In the genomic region with DNA sequence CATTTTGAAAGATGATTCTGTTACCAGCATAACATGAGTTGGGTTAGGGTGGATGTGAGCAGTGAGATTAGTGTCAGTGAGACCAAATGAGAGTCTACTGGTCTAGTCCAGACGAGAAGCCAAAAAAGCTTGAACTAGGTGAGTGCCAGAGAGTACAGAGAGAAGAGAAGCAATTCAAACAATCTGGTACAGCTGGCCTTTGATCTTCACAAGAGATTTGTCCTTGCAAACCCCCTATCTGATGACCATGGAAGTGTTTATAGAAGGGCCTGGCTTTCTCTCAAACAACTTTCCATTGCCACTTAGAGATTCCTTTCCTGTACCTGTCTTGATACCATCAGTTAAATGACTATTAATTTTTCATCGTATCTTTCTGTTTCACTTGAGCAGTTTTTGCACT, we compare ENCODE assay signal across 1 cellular context.
A peak's percentile ranks its signal among the peaks of the same experiment; 100 is the strongest.
TF ChIP-seq lines count a peak whose summit lies in the region.

No MANE protein-coding gene starts in this region.

TF ChIP-seq in HepG2, 621 proteins besides CTCF, POLR2A, EP300 and RAD21 (continued from another document):
- TF ChIP-seq, protein P1, sequence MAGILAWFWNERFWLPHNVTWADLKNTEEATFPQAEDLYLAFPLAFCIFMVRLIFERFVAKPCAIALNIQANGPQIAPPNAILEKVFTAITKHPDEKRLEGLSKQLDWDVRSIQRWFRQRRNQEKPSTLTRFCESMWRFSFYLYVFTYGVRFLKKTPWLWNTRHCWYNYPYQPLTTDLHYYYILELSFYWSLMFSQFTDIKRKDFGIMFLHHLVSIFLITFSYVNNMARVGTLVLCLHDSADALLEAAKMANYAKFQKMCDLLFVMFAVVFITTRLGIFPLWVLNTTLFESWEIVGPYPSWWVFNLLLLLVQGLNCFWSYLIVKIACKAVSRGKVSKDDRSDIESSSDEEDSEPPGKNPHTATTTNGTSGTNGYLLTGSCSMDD (CRISPR knock-in tag; IDR thresholded peaks at IDR 0.05), result no peak
- TF ChIP-seq GABPB1 (CRISPR knock-in tag; IDR thresholded peaks at IDR 0.05) (no peak), ZSCAN29 (CRISPR knock-in tag; conservative IDR thresholded peaks at IDR 0.05) (no peak), ZNF792 (CRISPR knock-in tag; IDR thresholded peaks at IDR 0.05) (no peak; the same call in 1 of the 2 replicates), MTF1 (CRISPR knock-in tag; IDR thresholded peaks at IDR 0.05) (no peak), ARNT2 (CRISPR knock-in tag; IDR thresholded peaks at IDR 0.05; ENCODE audit: low read depth) (no peak), SMYD3 (CRISPR knock-in tag; IDR thresholded peaks at IDR 0.05) (peak; percentile 38; the same call in 1 of the 2 replicates), MYC (CRISPR knock-in tag; IDR thresholded peaks at IDR 0.05; ENCODE audit: borderline replicate concordance) (no peak), PAX8 (CRISPR knock-in tag; IDR thresholded peaks at IDR 0.05; ENCODE audit: borderline replicate concordance) (no peak), ADNP (CRISPR knock-in tag; IDR thresholded peaks at IDR 0.05) (no peak), NFKBIZ (CRISPR knock-in tag; IDR thresholded peaks at IDR 0.05) (no peak), DR1 (CRISPR knock-in tag; IDR thresholded peaks at IDR 0.05) (no peak), HES4 (CRISPR knock-in tag; IDR thresholded peaks at IDR 0.05; ENCODE audit: borderline replicate concordance) (no peak), HIVEP1 (CRISPR knock-in tag; IDR thresholded peaks at IDR 0.05) (no peak), MTA3 (CRISPR knock-in tag; IDR thresholded peaks at IDR 0.05) (no peak), CBX1 (IDR thresholded peaks at IDR 0.05; ENCODE audit: low read depth) (no peak), ZNF557 (CRISPR knock-in tag; IDR thresholded peaks at IDR 0.05) (no peak)
- TF ChIP-seq, protein P2, sequence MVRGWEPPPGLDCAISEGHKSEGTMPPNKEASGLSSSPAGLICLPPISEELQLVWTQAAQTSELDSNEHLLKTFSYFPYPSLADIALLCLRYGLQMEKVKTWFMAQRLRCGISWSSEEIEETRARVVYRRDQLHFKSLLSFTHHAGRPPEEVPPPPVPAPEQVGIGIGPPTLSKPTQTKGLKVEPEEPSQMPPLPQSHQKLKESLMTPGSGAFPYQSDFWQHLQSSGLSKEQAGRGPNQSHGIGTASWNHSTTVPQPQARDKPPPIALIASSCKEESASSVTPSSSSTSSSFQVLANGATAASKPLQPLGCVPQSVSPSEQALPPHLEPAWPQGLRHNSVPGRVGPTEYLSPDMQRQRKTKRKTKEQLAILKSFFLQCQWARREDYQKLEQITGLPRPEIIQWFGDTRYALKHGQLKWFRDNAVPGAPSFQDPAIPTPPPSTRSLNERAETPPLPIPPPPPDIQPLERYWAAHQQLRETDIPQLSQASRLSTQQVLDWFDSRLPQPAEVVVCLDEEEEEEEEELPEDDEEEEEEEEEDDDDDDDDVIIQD (CRISPR knock-in tag; IDR thresholded peaks at IDR 0.05; ENCODE audit: low read depth), result peak; percentile 73; the same call in 1 of the 2 replicates
- TF ChIP-seq, protein P3, sequence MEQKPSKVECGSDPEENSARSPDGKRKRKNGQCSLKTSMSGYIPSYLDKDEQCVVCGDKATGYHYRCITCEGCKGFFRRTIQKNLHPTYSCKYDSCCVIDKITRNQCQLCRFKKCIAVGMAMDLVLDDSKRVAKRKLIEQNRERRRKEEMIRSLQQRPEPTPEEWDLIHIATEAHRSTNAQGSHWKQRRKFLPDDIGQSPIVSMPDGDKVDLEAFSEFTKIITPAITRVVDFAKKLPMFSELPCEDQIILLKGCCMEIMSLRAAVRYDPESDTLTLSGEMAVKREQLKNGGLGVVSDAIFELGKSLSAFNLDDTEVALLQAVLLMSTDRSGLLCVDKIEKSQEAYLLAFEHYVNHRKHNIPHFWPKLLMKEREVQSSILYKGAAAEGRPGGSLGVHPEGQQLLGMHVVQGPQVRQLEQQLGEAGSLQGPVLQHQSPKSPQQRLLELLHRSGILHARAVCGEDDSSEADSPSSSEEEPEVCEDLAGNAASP (CRISPR knock-in tag; IDR thresholded peaks at IDR 0.05; ENCODE audit: borderline replicate concordance), result no peak
- TF ChIP-seq, protein P4, sequence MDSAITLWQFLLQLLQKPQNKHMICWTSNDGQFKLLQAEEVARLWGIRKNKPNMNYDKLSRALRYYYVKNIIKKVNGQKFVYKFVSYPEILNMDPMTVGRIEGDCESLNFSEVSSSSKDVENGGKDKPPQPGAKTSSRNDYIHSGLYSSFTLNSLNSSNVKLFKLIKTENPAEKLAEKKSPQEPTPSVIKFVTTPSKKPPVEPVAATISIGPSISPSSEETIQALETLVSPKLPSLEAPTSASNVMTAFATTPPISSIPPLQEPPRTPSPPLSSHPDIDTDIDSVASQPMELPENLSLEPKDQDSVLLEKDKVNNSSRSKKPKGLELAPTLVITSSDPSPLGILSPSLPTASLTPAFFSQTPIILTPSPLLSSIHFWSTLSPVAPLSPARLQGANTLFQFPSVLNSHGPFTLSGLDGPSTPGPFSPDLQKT (CRISPR knock-in tag; IDR thresholded peaks at IDR 0.05; ENCODE audit: borderline replicate concordance), result no peak
- TF ChIP-seq, protein P5, sequence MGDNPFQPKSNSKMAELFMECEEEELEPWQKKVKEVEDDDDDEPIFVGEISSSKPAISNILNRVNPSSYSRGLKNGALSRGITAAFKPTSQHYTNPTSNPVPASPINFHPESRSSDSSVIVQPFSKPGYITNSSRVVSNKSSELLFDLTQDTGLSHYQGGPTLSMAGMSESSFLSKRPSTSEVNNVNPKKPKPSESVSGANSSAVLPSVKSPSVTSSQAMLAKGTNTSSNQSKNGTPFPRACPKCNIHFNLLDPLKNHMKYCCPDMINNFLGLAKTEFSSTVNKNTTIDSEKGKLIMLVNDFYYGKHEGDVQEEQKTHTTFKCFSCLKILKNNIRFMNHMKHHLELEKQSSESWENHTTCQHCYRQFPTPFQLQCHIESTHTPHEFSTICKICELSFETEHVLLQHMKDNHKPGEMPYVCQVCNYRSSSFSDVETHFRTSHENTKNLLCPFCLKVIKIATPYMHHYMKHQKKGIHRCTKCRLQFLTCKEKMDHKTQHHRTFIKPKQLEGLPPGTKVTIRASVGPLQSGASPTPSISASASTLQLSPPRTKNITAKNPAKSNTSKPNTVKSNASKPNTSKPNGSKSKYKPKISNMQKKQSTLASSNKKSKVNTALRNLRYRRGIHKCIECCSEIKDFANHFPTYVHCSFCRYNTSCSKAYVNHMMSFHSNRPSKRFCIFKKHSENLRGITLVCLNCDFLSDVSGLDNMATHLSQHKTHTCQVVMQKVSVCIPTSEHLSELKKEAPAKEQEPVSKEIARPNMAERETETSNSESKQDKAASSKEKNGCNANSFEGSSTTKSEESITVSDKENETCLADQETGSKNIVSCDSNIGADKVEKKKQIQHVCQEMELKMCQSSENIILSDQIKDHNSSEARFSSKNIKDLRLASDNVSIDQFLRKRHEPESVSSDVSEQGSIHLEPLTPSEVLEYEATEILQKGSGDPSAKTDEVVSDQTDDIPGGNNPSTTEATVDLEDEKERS (CRISPR knock-in tag; IDR thresholded peaks at IDR 0.05), result no peak
TF ChIP-seq in HepG2: peak in this region for 70.
